In genomic region chr12:122851820-122852219, GRCh38 we compare ENCODE assay signal across 11 cellular contexts. TPM values are rescaled to one million over a fixed set of nuclear protein-coding genes. Genes with fewer than 3 reads are reported as not detected.
DNase-seq lines count a peak whose midpoint lies in the region; ATAC-seq and TF ChIP-seq lines count a peak whose summit lies in the region.
"Had no signal": no experiment of that assay in that cellular context is flagged by ENCODE, and none has a peak within 500 bp of the region (broad histone marks: within the 10 kb centered on the region; RNA-seq: fewer than 3 reads in every experiment).

No MANE protein-coding gene starts in this region.

- H3K4me3 Mint-ChIP-seq in HFFc6, result peak overlapping the region; percentile 13; the same call in 1 of the 2 replicates
- H3K4me3 Mint-ChIP-seq: activated CD4-positive, alpha-beta memory T cell treated with anti-CD3 and anti-CD28 coated beads for 36 hours had no signal

- 59% methylated on average over 5 of the region's 5 CpGs for WGBS in right cardiac atrium
- no CpG with 5 or more reads among the region's 5 CpGs for WGBS in suprapubic skin

- intact Hi-C loops in right cardiac atrium (cut with DNase I), result no loop called here

- in situ Hi-C loops in astrocyte of the spinal cord (cut with HindIII; ENCODE audit: low sequenced_read_pairs), result no loop called here

- H3K27ac ChIP-seq in right cardiac atrium (ENCODE audit: low read length), result peak overlapping the region; percentile 69
- H3K27ac ChIP-seq in suprapubic skin, result peak overlapping the region; percentile 88
- H3K27ac ChIP-seq: colonic mucosa had no signal

- H3K4me1 Mint-ChIP-seq in HFFc6 (ENCODE audit: low read depth), result peaks cover 15% of the 10 kb centered on the region

- TF ChIP-seq CTCF in HFFc6 (IDR thresholded peaks at IDR 0.05) (no peak), astrocyte of the spinal cord (IDR thresholded peaks at IDR 0.05; ENCODE audit: low read depth, low read length) (no peak), suprapubic skin (IDR thresholded peaks at IDR 0.05) (no peak)

- no peak for TF ChIP-seq EP300 in suprapubic skin (IDR thresholded peaks at IDR 0.05)

- no peaks in the 10 kb centered on the region for H3K9me3 ChIP-seq in right cardiac atrium (ENCODE audit: control insufficient read depth, low read length)
- no peaks in the 10 kb centered on the region for H3K9me3 ChIP-seq in suprapubic skin
- H3K9me3 ChIP-seq: colonic mucosa had no signal

- peak; percentile 10 to 70 for ATAC-seq in right cardiac atrium
- no peak for ATAC-seq in GM19452 (IDR thresholded peaks at IDR 0.05; ENCODE audit: unreplicated experiment)

- H3K27me3 ChIP-seq in right cardiac atrium (ENCODE audit: control insufficient read depth, insufficient read depth), result no peaks in the 10 kb centered on the region
- no peaks in the 10 kb centered on the region for H3K27me3 ChIP-seq in suprapubic skin
- H3K27me3 ChIP-seq: colonic mucosa had no signal

- DNase-seq in HFFc6, result peak; percentile 82
- DNase-seq in astrocyte of the spinal cord (ENCODE audit: low read depth, low spot score), result peak; percentile 86
- peak in 2 of 3 donors; percentile 62 to 73 for DNase-seq in right cardiac atrium
- DNase-seq in suprapubic skin (ENCODE audit: low spot score in 2 of 2), result peak in 1 of 2 donors; percentile 67
- no peak for DNase-seq in stimulated activated CD4-positive, alpha-beta T cell treated with anti-CD3 and anti-CD28 coated beads, Interleukin-1b, Interleukin-23, amount 100 ng/mL, for 48 hours
- no peak for DNase-seq in DMS 273 (lab: John Stamatoyannopoulos, UW; ENCODE audit: unreplicated experiment)
- DNase-seq in cerebellum (ENCODE audit: low spot score), result no peak
- DNase-seq: activated CD4-positive, alpha-beta memory T cell treated with anti-CD3 and anti-CD28 coated beads for 36 hours; colonic mucosa; SHP77 had no signal

- H3K27ac Mint-ChIP-seq in HFFc6, result peak overlapping the region; percentile 75
- H3K27ac Mint-ChIP-seq: activated CD4-positive, alpha-beta memory T cell treated with anti-CD3 and anti-CD28 coated beads for 36 hours had no signal

- H3K36me3 Mint-ChIP-seq in HFFc6 (ENCODE audit: low read depth), result no peaks in the 10 kb centered on the region
- H3K36me3 Mint-ChIP-seq: activated CD4-positive, alpha-beta memory T cell treated with anti-CD3 and anti-CD28 coated beads for 36 hours had no signal

- H3K27me3 Mint-ChIP-seq in HFFc6 (ENCODE audit: insufficient read depth), result no peaks in the 10 kb centered on the region
- H3K27me3 Mint-ChIP-seq: activated CD4-positive, alpha-beta memory T cell treated with anti-CD3 and anti-CD28 coated beads for 36 hours had no signal

- H3K4me3 ChIP-seq in astrocyte of the spinal cord (ENCODE audit: low read depth, low read length) (no peak overlapping the region), right cardiac atrium (ENCODE audit: low read length) (no peak overlapping the region), suprapubic skin (no peak overlapping the region)
- H3K4me3 ChIP-seq: colonic mucosa had no signal

- H3K9me3 Mint-ChIP-seq in HFFc6, result no peaks in the 10 kb centered on the region
- H3K9me3 Mint-ChIP-seq: activated CD4-positive, alpha-beta memory T cell treated with anti-CD3 and anti-CD28 coated beads for 36 hours had no signal

- TF ChIP-seq POLR2A in suprapubic skin (IDR thresholded peaks at IDR 0.05), result no peak

- H3K4me1 ChIP-seq in right cardiac atrium (ENCODE audit: control insufficient read depth, insufficient read depth, low read length) (peaks cover 10% of the 10 kb centered on the region), suprapubic skin (peaks cover 32% of the 10 kb centered on the region)
- H3K4me1 ChIP-seq: colonic mucosa had no signal

- peaks cover 35% of the 10 kb centered on the region for H3K36me3 ChIP-seq in suprapubic skin
- H3K36me3 ChIP-seq: colonic mucosa had no signal

RNA-seq across cellular contexts. Expression of gene HIP1R, which starts 16.6 kb away (rescaled TPM):
- 1 to 10 TPM; 6.7 to 9.8 (median 8.4) TPM for total RNA-seq in HFFc6 (2021; fragmentation: NEBNext Ultra II Directional; extraction: Animal tissue kit (Norgen Biotek cat#: 25700))
- total RNA-seq in right cardiac atrium, result 10 to 100 TPM; 25.0 to 48.7 (median 34.2) TPM
- polyA plus RNA-seq in right cardiac atrium, result 34.9 TPM
- 100 to 1,000 TPM; 162 to 289 (median 200) TPM for total RNA-seq in suprapubic skin
- 60.3 TPM for total RNA-seq in cerebellum

RNA-seq across cellular contexts. Expression of gene VPS37B, which starts 44.1 kb away (rescaled TPM):
- 10 to 100 TPM; 26.4 to 33.1 (median 28.1) TPM for total RNA-seq in HFFc6 (2021; fragmentation: NEBNext Ultra II Directional; extraction: Animal tissue kit (Norgen Biotek cat#: 25700))
- 10 to 100 TPM; 17.9 to 22.2 (median 18.9) TPM for total RNA-seq in right cardiac atrium
- 21.1 TPM for polyA plus RNA-seq in right cardiac atrium
- total RNA-seq in suprapubic skin, result 10 to 100 TPM; 42.0 to 67.1 (median 63.0) TPM
- 17.6 TPM for total RNA-seq in cerebellum

Comparison
In these comparisons a context has a peak if more than half of its experiments do, and no peak if none do; other contexts are left out.
1. DNase-seq: peak in HFFc6 (single experiment), astrocyte of the spinal cord (single experiment) and right cardiac atrium (2 of 3); none in stimulated activated CD4-positive, alpha-beta T cell treated with anti-CD3 and anti-CD28 coated beads, Interleukin-1b, Interleukin-23, amount 100 ng/mL, for 48 hours (single experiment), DMS 273 (single experiment) and cerebellum (single experiment).